ENCODE assay signal across 26 cellular contexts in genomic region chr13:79346300-79346914, GRCh38. TPM values are rescaled to one million over a fixed set of nuclear protein-coding genes. Genes with fewer than 3 reads are reported as not detected.
DNase-seq lines count a peak whose midpoint lies in the region; ATAC-seq, FAIRE-seq and TF ChIP-seq lines count a peak whose summit lies in the region.
"Had no signal": no experiment of that assay in that cellular context is flagged by ENCODE, and none has a peak within 500 bp of the region (broad histone marks: within the 10 kb centered on the region; RNA-seq: fewer than 3 reads in every experiment).

No MANE protein-coding gene starts in this region.

- H3K4me2 ChIP-seq in astrocyte (ENCODE audit: low read length), result no peak overlapping the region
- H3K4me2 ChIP-seq: hepatocyte had no signal

- no peaks in the 10 kb centered on the region for H3K4me1 ChIP-seq in CD8-positive, alpha-beta memory T cell (ENCODE audit: insufficient read depth, low read length)
- no peaks in the 10 kb centered on the region for H3K4me1 ChIP-seq in astrocyte (ENCODE audit: insufficient read depth, low read length)
- H3K4me1 ChIP-seq: gastrocnemius medialis had no signal

- no peaks in the 10 kb centered on the region for H3K27me3 ChIP-seq in CD8-positive, alpha-beta memory T cell (ENCODE audit: insufficient read depth, low read length, poor library complexity, severe bottlenecking)
- no peaks in the 10 kb centered on the region for H3K27me3 ChIP-seq in astrocyte (ENCODE audit: insufficient read depth, low read length)
- H3K27me3 ChIP-seq: gastrocnemius medialis, hepatocyte had no signal

- ATAC-seq in GM21528 (IDR thresholded peaks at IDR 0.05; ENCODE audit: low FRiP score, unreplicated experiment), result no peak
- ATAC-seq: activated CD4-positive, CD25-positive, alpha-beta regulatory T cell treated with anti-CD3 and anti-CD28 coated beads, Interleukin-2, amount 50 U/mL, for 24 hours; gastrocnemius medialis; left cardiac atrium had no signal

- H3K36me3 ChIP-seq in CD8-positive, alpha-beta memory T cell (ENCODE audit: insufficient read depth, low read length), result peaks cover 16% of the 10 kb centered on the region
- H3K36me3 ChIP-seq in astrocyte (ENCODE audit: insufficient read depth, low read length), result peaks cover 9% of the 10 kb centered on the region

- no peak for DNase-seq in CD8-positive, alpha-beta memory T cell
- DNase-seq in RPMI7951 (ENCODE audit: low read depth) (peak; percentile 0), astrocyte (ENCODE audit: low read depth) (peak; percentile 30), posterior vena cava (ENCODE audit: low spot score) (peak; percentile 55), ureter (ENCODE audit: low spot score) (no peak), lower leg skin (ENCODE audit: low spot score in 2 of 2) (no peak), H4 (ENCODE audit: low spot score) (no peak)
- DNase-seq: activated CD4-positive, alpha-beta memory T cell treated with anti-CD3 and anti-CD28 coated beads for 36 hours; activated CD8-positive, alpha-beta memory T cell treated with anti-CD3 and anti-CD28 coated beads, Interleukin-2, amount 50 U/mL, for 48 hours; gastrocnemius medialis; H7; KBM-7; left cardiac atrium; MM.1S; NCI-H1930; NCI-H510A treated with DMSO at 0.1 percent for 48 hours; stimulated activated CD4-positive, alpha-beta T cell treated with anti-CD3 and anti-CD28 coated beads, Interleukin-15, amount 100 ng/mL, for 24 hours; stimulated activated CD4-positive, alpha-beta T cell treated with anti-CD3 and anti-CD28 coated beads, Interleukin-4, amount 100 ng/mL, for 4 hours had no signal

- peaks cover 0 to 76% (median 18%) of the 10 kb centered on the region in 3 donors for H3K36me3 Mint-ChIP-seq in CD8-positive, alpha-beta memory T cell
- peaks cover 4% of the 10 kb centered on the region for H3K36me3 Mint-ChIP-seq in astrocyte (ENCODE audit: low read depth, unreplicated experiment)

- H3K4me1 Mint-ChIP-seq in CD8-positive, alpha-beta memory T cell, result peaks cover 12 to 27% (median 22%) of the 10 kb centered on the region in 3 donors
- peaks cover 11% of the 10 kb centered on the region for H3K4me1 Mint-ChIP-seq in astrocyte (ENCODE audit: low read depth, unreplicated experiment)
- H3K4me1 Mint-ChIP-seq: nephron had no signal

- TF ChIP-seq CTCF in astrocyte (IDR thresholded peaks at IDR 0.05; ENCODE audit: insufficient read depth, low read depth, low read length) (no peak), lower leg skin (IDR thresholded peaks at IDR 0.05) (no peak)

- TF ChIP-seq POLR2A in lower leg skin (IDR thresholded peaks at IDR 0.05), result no peak

- H4K20me1 ChIP-seq in astrocyte (ENCODE audit: insufficient read depth, low read length), result peaks cover 6% of the 10 kb centered on the region

- no peak for FAIRE-seq in astrocyte (lab: Jason Lieb, UNC)
- FAIRE-seq: D721Med had no signal

- POLR2A ChIA-PET in CD8-positive, alpha-beta memory T cell (lab: Charles Lee), result no interaction called here

- intact Hi-C loops in posterior vena cava (cut with DNase I), result no loop called here
- intact Hi-C loops in lower leg skin (cut with DNase I; ENCODE audit: low total_unique reads), result no loop called here

- no peak overlapping the region for H3K9ac ChIP-seq in astrocyte (ENCODE audit: low read length)

- H3K27ac Mint-ChIP-seq in CD8-positive, alpha-beta memory T cell, result peak overlapping the region in 5 of 8 donors; percentile 0 to 35 (median 21)
- peak overlapping the region; percentile 75 for H3K27ac Mint-ChIP-seq in astrocyte (ENCODE audit: unreplicated experiment)
- H3K27ac Mint-ChIP-seq: nephron; T-helper 1 cell treated with Interleukin-12 subunit alpha and Interleukin-12 subunit beta and Interleukin-4 antibody, amounts not matched to agents 30 μg/mL and 1 μg/mL, for 36 hours had no signal

- no peak overlapping the region for H3K4me3 Mint-ChIP-seq in CD8-positive, alpha-beta memory T cell
- no peak overlapping the region for H3K4me3 Mint-ChIP-seq in astrocyte (ENCODE audit: unreplicated experiment)
- H3K4me3 Mint-ChIP-seq: activated CD4-positive, alpha-beta memory T cell treated with anti-CD3 and anti-CD28 coated beads for 36 hours; nephron; T-helper 1 cell treated with Interleukin-12 subunit alpha and Interleukin-12 subunit beta and Interleukin-4 antibody, amounts not matched to agents 30 μg/mL and 1 μg/mL, for 36 hours had no signal

- H2AFZ ChIP-seq in astrocyte (ENCODE audit: low read depth, low read length), result no peak overlapping the region
- H2AFZ ChIP-seq: hepatocyte had no signal

- H3K9me3 Mint-ChIP-seq in CD8-positive, alpha-beta memory T cell, result no peaks in the 10 kb centered on the region
- H3K9me3 Mint-ChIP-seq in astrocyte (ENCODE audit: unreplicated experiment), result no peaks in the 10 kb centered on the region
- H3K9me3 Mint-ChIP-seq: activated CD4-positive, alpha-beta memory T cell treated with anti-CD3 and anti-CD28 coated beads for 36 hours; nephron; T-helper 1 cell treated with Interleukin-12 subunit alpha and Interleukin-12 subunit beta and Interleukin-4 antibody, amounts not matched to agents 30 μg/mL and 1 μg/mL, for 36 hours had no signal

- no peaks in the 10 kb centered on the region for H3K9me3 ChIP-seq in CD8-positive, alpha-beta memory T cell (ENCODE audit: low read length)
- no peaks in the 10 kb centered on the region for H3K9me3 ChIP-seq in astrocyte (ENCODE audit: insufficient read depth, low read depth, low read length)
- H3K9me3 ChIP-seq: gastrocnemius medialis had no signal

- CTCF ChIA-PET in CD8-positive, alpha-beta memory T cell (lab: Charles Lee), result no interaction called here

- H3K4me3 ChIP-seq in CD8-positive, alpha-beta memory T cell (ENCODE audit: low read length), result no peak overlapping the region
- H3K4me3 ChIP-seq in astrocyte (ENCODE audit: insufficient read depth, low read depth, low read length), result no peak overlapping the region
- H3K4me3 ChIP-seq in lower leg skin (ENCODE audit: low read depth, poor library complexity, severe bottlenecking), result no peak overlapping the region
- H3K4me3 ChIP-seq: gastrocnemius medialis, hepatocyte had no signal

- WGBS in lower leg skin, 2 donors, result 90 to 94% methylated on average over 6 of the region's 6 CpGs

- H3K79me2 ChIP-seq in astrocyte (ENCODE audit: insufficient read depth, low read length), result no peaks in the 10 kb centered on the region
- H3K79me2 ChIP-seq: hepatocyte had no signal

- no peaks in the 10 kb centered on the region for H3K27me3 Mint-ChIP-seq in CD8-positive, alpha-beta memory T cell
- no peaks in the 10 kb centered on the region for H3K27me3 Mint-ChIP-seq in astrocyte (ENCODE audit: low read depth, unreplicated experiment)
- H3K27me3 Mint-ChIP-seq: activated CD4-positive, alpha-beta memory T cell treated with anti-CD3 and anti-CD28 coated beads for 36 hours had no signal

- H3K27ac ChIP-seq in CD8-positive, alpha-beta memory T cell (ENCODE audit: low read depth, low read length), result no peak overlapping the region
- no peak overlapping the region for H3K27ac ChIP-seq in astrocyte (ENCODE audit: low read depth, low read length)
- H3K27ac ChIP-seq: C4-2B, gastrocnemius medialis, hepatocyte, HL-60 had no signal

RNA-seq across cellular contexts. Expression of gene RBM26, which starts 59.6 kb away (rescaled TPM):
- total RNA-seq in CD8-positive, alpha-beta memory T cell, result 10 to 100 TPM; 59.4 to 61.7 TPM
- polyA plus RNA-seq in CD8-positive, alpha-beta memory T cell, result 15.8 TPM
- 19.9 and 24.4 TPM in 2 replicates for total RNA-seq in RPMI7951 (2014; rRNA removed; shearing (Covaris generic))
- total RNA-seq in astrocyte, result 38.5 and 42.6 TPM in 2 replicates
- total RNA-seq in posterior vena cava, result 10 to 100 TPM; 31.6 to 32.8 TPM
- 69.6 TPM for total RNA-seq in ureter
- 10 to 100 TPM; 23.5 to 29.6 (median 28.8) TPM for total RNA-seq in lower leg skin
- total RNA-seq in H4 (2014; rRNA removed; shearing (Covaris generic)), result 13.0 and 15.9 TPM in 2 replicates

Comparison
In these comparisons a context has a peak if more than half of its experiments do, and no peak if none do; other contexts are left out.
1. DNase-seq: peak in RPMI7951 (single experiment), astrocyte (single experiment) and posterior vena cava (single experiment); none in CD8-positive, alpha-beta memory T cell (0 of 5), ureter (single experiment), lower leg skin (0 of 2) and H4 (single experiment).